In genomic region chr9:9719373-9720112, GRCh38 we compare ENCODE assay signal across 24 cellular contexts.
"Had no signal": no experiment of that assay in that cellular context is flagged by ENCODE, and none has a peak within 500 bp of the region (broad histone marks: within the 10 kb centered on the region; RNA-seq: fewer than 3 reads in every experiment).

No MANE protein-coding gene starts in this region.

- H3K9me3 ChIP-seq: adrenal gland, colonic mucosa had no signal

- H3K27me3 ChIP-seq: adrenal gland, breast epithelium, colonic mucosa, dorsolateral prefrontal cortex, esophagus squamous epithelium, gastroesophageal sphincter, sigmoid colon, upper lobe of left lung had no signal

- DNase-seq: activated CD4-positive, alpha-beta T cell treated with anti-CD3 and anti-CD28 coated beads for 1 hour; activated CD4-positive, alpha-beta T cell treated with anti-CD3 and anti-CD28 coated beads, Interleukin-2, amount 50 U/mL, for 1 hour; activated CD8-positive, alpha-beta T cell treated with anti-CD3 and anti-CD28 coated beads, Interleukin-2, amount 10 ng/mL, durations not matched to agents 7 days and 5 days; activated gamma-delta T cell treated with Interleukin-2 at 50 U/mL for 16 hours; activated T-cell treated with anti-CD3 and anti-CD28 coated beads, Interleukin-2, amount 50 U/mL, for 1 hour; adrenal gland; colonic mucosa; dorsolateral prefrontal cortex; esophagus squamous epithelium; head of caudate nucleus; lower lobe of right lung; naive B cell; sigmoid colon; stimulated activated CD4-positive, alpha-beta T cell treated with anti-CD3 and anti-CD28 coated beads, Interleukin-2, amount 100 ng/mL, for 48 hours; stimulated activated CD8-positive, alpha-beta memory T cell treated with anti-CD3 and anti-CD28 coated beads, Interleukin-4, amount 100 ng/mL, for 48 hours; stimulated activated naive CD4-positive, alpha-beta T cell; upper lobe of left lung; WERI-Rb-1 had no signal

- H3K27ac ChIP-seq: adrenal gland, breast epithelium, colonic mucosa, dorsolateral prefrontal cortex, esophagus squamous epithelium, gastroesophageal sphincter, lower lobe of right lung, sigmoid colon, upper lobe of left lung, WERI-Rb-1 had no signal

- FAIRE-seq: astrocyte, keratinocyte, TTC549 had no signal

- H3K36me3 ChIP-seq: adrenal gland, breast epithelium, colonic mucosa, esophagus squamous epithelium, gastroesophageal sphincter, lower lobe of right lung, sigmoid colon, upper lobe of left lung, WERI-Rb-1 had no signal

- H3K4me3 ChIP-seq: adrenal gland, breast epithelium, colonic mucosa, dorsolateral prefrontal cortex, esophagus squamous epithelium, gastroesophageal sphincter, lower lobe of right lung, sigmoid colon, smooth muscle cell, upper lobe of left lung had no signal

- H3K4me1 ChIP-seq: adrenal gland, breast epithelium, colonic mucosa, esophagus squamous epithelium, gastroesophageal sphincter, lower lobe of right lung, sigmoid colon, upper lobe of left lung had no signal

- H3K4me2 ChIP-seq: smooth muscle cell had no signal

- ATAC-seq: activated CD8-positive, alpha-beta T cell treated with anti-CD3 and anti-CD28 coated beads, Interleukin-2, amount 10 ng/mL, durations not matched to agents 7 days and 5 days; gastroesophageal sphincter had no signal
